In the genomic region with DNA sequence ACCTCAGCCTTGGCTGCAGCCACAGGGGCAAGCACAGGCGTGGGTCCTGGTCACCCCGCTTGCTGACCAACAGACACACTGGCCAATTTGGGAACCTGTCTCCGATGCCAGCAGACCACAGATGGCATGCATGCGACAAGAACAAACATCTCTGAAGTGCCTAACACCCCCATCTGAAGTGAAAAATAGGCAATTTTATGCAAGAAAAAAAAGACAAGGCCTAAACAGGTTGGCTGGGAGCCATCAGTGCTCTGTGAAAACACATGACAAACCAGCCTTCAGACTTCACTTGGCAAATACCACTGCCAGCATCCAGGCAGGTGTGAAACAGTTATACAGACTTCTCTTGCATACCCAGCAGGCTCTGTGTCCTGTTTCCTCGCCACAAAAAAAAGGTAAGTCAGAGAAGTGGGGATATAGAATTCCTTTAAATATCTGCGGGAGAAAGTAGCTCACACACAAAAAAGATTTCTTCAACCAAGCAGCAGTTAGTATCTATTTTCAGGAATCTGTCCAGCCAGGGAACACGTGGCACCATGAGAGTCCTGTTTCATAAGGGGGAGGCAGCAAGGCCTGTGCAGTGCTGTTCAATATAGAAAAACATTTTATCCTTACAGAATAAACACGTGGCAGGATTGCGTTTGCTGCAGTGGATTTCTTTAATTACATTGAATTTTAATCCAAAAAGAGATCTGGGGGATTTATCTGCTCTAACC, we compare ENCODE assay signal across 8 cellular contexts.
DNase-seq lines count a peak whose midpoint lies in the region; ATAC-seq and TF ChIP-seq lines count a peak whose summit lies in the region.

No MANE protein-coding gene starts in this region.

- intact Hi-C loops in CD4-positive, alpha-beta T cell (cut with DNase I, micrococcal nuclease), result loop anchor here in 1 of 2 experiments (10.0 kb wide), 1 partner anchor 50 kb away; no protein-coding TSS in a partner anchor

- no peak overlapping the region for H3K23ac ChIP-seq in mesenchymal stem cell (ENCODE audit: low read length in 2 of 2)

- H3K4ac ChIP-seq in mesenchymal stem cell (ENCODE audit: low read depth in 1 of 2, low read length in 2 of 2), result no peak overlapping the region

- no peak overlapping the region for H2BK120ac ChIP-seq in mesenchymal stem cell (ENCODE audit: low read depth, low read length)

- no peaks in the 10 kb centered on the region for H3K27me3 Mint-ChIP-seq in CD4-positive, alpha-beta T cell

- no peak overlapping the region for H3K18ac ChIP-seq in mesenchymal stem cell (ENCODE audit: low read depth in 1 of 2, low read length in 2 of 2)

- H4K91ac ChIP-seq in mesenchymal stem cell (ENCODE audit: low read length), result no peak overlapping the region

- POLR2A ChIA-PET in CD4-positive, alpha-beta T cell (lab: Charles Lee), result no interaction called here

- H2AK5ac ChIP-seq in mesenchymal stem cell (ENCODE audit: low read length, severe bottlenecking), result no peak overlapping the region

- H3K27me3 ChIP-seq in CD4-positive, alpha-beta T cell (ENCODE audit: control insufficient read depth, insufficient read depth, low read length), result no peaks in the 10 kb centered on the region
- no peaks in the 10 kb centered on the region for H3K27me3 ChIP-seq in mesenchymal stem cell (ENCODE audit: control insufficient read depth in 1 of 2, insufficient read depth in 1 of 2, low read length in 2 of 2)

- H3K4me3 ChIP-seq in mesenchymal stem cell (ENCODE audit: insufficient read depth in 1 of 2, low read depth in 1 of 2, low read length in 2 of 2), result no peak overlapping the region

- no peak for DNase-seq in CD4-positive, alpha-beta T cell
- DNase-seq in NCI-H1694 (lab: John Stamatoyannopoulos, UW), result peak; percentile 75
- DNase-seq in mesenchymal stem cell, result no peak
- no peak for DNase-seq in DMS153 (lab: John Stamatoyannopoulos, UW)

- H3K4me1 ChIP-seq in mesenchymal stem cell (ENCODE audit: control insufficient read depth, insufficient read depth, low read depth, low read length), result peaks cover 4% of the 10 kb centered on the region

- H3K36me3 Mint-ChIP-seq in CD4-positive, alpha-beta T cell (ENCODE audit: low read depth), result peaks cover 74% of the 10 kb centered on the region

- H2BK12ac ChIP-seq in mesenchymal stem cell (ENCODE audit: low read length in 2 of 2), result no peak overlapping the region

- H3K9ac ChIP-seq in mesenchymal stem cell (ENCODE audit: low read length), result peak overlapping the region; percentile 23

- peaks cover 18% of the 10 kb centered on the region for H3K79me1 ChIP-seq in mesenchymal stem cell (replicated peaks; ENCODE audit: low read length, poor library complexity, severe bottlenecking)

- CTCF ChIA-PET in CD4-positive, alpha-beta T cell (lab: Charles Lee), result no interaction called here

- H3K36me3 ChIP-seq in mesenchymal stem cell (ENCODE audit: control insufficient read depth in 1 of 2, insufficient read depth in 2 of 2, low read depth in 1 of 2, low read length in 2 of 2), result peaks cover 0 to 48% of the 10 kb centered on the region in 2 experiments

- TF ChIP-seq CTCF in CD4-positive, alpha-beta T cell (IDR thresholded peaks at IDR 0.05), result no peak

- H2AFZ ChIP-seq in mesenchymal stem cell (ENCODE audit: low read depth, low read length), result no peak overlapping the region

- no peak overlapping the region for H2BK5ac ChIP-seq in mesenchymal stem cell (ENCODE audit: low read depth, low read length, poor library complexity, severe bottlenecking)

- peak overlapping the region; percentile 39 for H3K4me3 Mint-ChIP-seq in CD4-positive, alpha-beta T cell

- no peak overlapping the region for H4K8ac ChIP-seq in mesenchymal stem cell (ENCODE audit: low read length)

- no peaks in the 10 kb centered on the region for H3K9me3 ChIP-seq in CD4-positive, alpha-beta T cell (ENCODE audit: control insufficient read depth, low read length)
- H3K9me3 ChIP-seq in mesenchymal stem cell (ENCODE audit: control insufficient read depth, low read length), result no peaks in the 10 kb centered on the region

- H3K4me1 Mint-ChIP-seq in CD4-positive, alpha-beta T cell (ENCODE audit: low read depth), result peaks cover 92% of the 10 kb centered on the region

- H3K27ac Mint-ChIP-seq in CD4-positive, alpha-beta T cell, result peak overlapping the region; percentile 79

- WGBS in mesenchymal stem cell, result 98% methylated on average over 7 of the region's 9 CpGs

- peak; percentile 21 for ATAC-seq in CD4-positive, alpha-beta T cell (ENCODE audit: poor library complexity)
- ATAC-seq in HG03039 (IDR thresholded peaks at IDR 0.05; ENCODE audit: unreplicated experiment), result no peak
- no peak for ATAC-seq in HG03135 (IDR thresholded peaks at IDR 0.05; ENCODE audit: unreplicated experiment)
- ATAC-seq in HG02798 (IDR thresholded peaks at IDR 0.05; ENCODE audit: poor library complexity, unreplicated experiment), result no peak

- no peak overlapping the region for H3K4me2 ChIP-seq in mesenchymal stem cell (ENCODE audit: low read length, poor library complexity, severe bottlenecking)

- H2BK15ac ChIP-seq in mesenchymal stem cell (ENCODE audit: low read depth, poor library complexity, severe bottlenecking), result no peak overlapping the region

- no peak overlapping the region for H3K14ac ChIP-seq in mesenchymal stem cell (ENCODE audit: low read length in 2 of 2)

- no peaks in the 10 kb centered on the region for H3K9me3 Mint-ChIP-seq in CD4-positive, alpha-beta T cell

- no peak overlapping the region for H3K27ac ChIP-seq in CD4-positive, alpha-beta T cell (ENCODE audit: low read depth, low read length)
- peak overlapping the region; percentile 35 for H3K27ac ChIP-seq in angular gyrus (ENCODE audit: low read depth, low read length)
- no peak overlapping the region for H3K27ac ChIP-seq in mesenchymal stem cell (ENCODE audit: low read length, poor library complexity, severe bottlenecking)
